10 cellular contexts compared by ENCODE assay signal in genomic region chr11:126080206-126080941, GRCh38. TPM values are rescaled to one million over a fixed set of nuclear protein-coding genes. Genes with fewer than 3 reads are reported as not detected.
A peak's percentile ranks its signal among the peaks of the same experiment; 100 is the strongest.
DNase-seq lines count a peak whose midpoint lies in the region; ATAC-seq and TF ChIP-seq lines count a peak whose summit lies in the region.
"Had no signal": no experiment of that assay in that cellular context is flagged by ENCODE, and none has a peak within 500 bp of the region (broad histone marks: within the 10 kb centered on the region; RNA-seq: fewer than 3 reads in every experiment).

No MANE protein-coding gene starts in this region.

- H3K27ac Mint-ChIP-seq in WTC11: peak overlapping the region; percentile 65
- no peak overlapping the region for H3K27ac Mint-ChIP-seq in activated naive CD4-positive, alpha-beta T cell treated with anti-CD3 and anti-CD28 coated beads for 36 hours
- H3K27ac Mint-ChIP-seq: CD14-positive monocyte; stimulated activated naive B cell treated with anti-CD40 and anti-IgM and Interleukin-4, amounts not matched to agents 10 μg/mL and 1 μg/mL and 100 μg/mL, for 72 hours had no signal

- intact Hi-C loops in activated naive CD4-positive, alpha-beta T cell treated with anti-CD3 and anti-CD28 coated beads for 36 hours (cut with micrococcal nuclease): no loop called here

- H3K4me3 ChIP-seq in HUES64 (ENCODE audit: low read length): no peak overlapping the region; the same call in 1 of the 2 replicates
- H3K4me3 ChIP-seq in mesodermal cell (ENCODE audit: extremely low read depth, insufficient read depth, low read length, poor library complexity, severe bottlenecking): no peak overlapping the region

- peaks cover 66% of the 10 kb centered on the region for H3K4me1 Mint-ChIP-seq in WTC11
- peaks cover 24% of the 10 kb centered on the region for H3K4me1 Mint-ChIP-seq in activated naive CD4-positive, alpha-beta T cell treated with anti-CD3 and anti-CD28 coated beads for 36 hours (ENCODE audit: low read depth)
- H3K4me1 Mint-ChIP-seq: CD14-positive monocyte; stimulated activated naive B cell treated with anti-CD40 and anti-IgM and Interleukin-4, amounts not matched to agents 10 μg/mL and 1 μg/mL and 100 μg/mL, for 72 hours had no signal

- H3K36me3 Mint-ChIP-seq in WTC11: no peaks in the 10 kb centered on the region
- no peaks in the 10 kb centered on the region for H3K36me3 Mint-ChIP-seq in activated naive CD4-positive, alpha-beta T cell treated with anti-CD3 and anti-CD28 coated beads for 36 hours (ENCODE audit: low read depth)
- H3K36me3 Mint-ChIP-seq: CD14-positive monocyte; stimulated activated naive B cell treated with anti-CD40 and anti-IgM and Interleukin-4, amounts not matched to agents 10 μg/mL and 1 μg/mL and 100 μg/mL, for 72 hours had no signal

- H3K4me1 ChIP-seq in HUES64 (ENCODE audit: insufficient read depth, low read length): peaks cover 58% of the 10 kb centered on the region
- peaks cover 18% of the 10 kb centered on the region for H3K4me1 ChIP-seq in mesodermal cell (ENCODE audit: control insufficient read depth, insufficient read depth, low read length, poor library complexity, severe bottlenecking)

- no peaks in the 10 kb centered on the region for H3K27me3 ChIP-seq in HUES64 (ENCODE audit: insufficient read depth, low read length)

- H3K27me3 Mint-ChIP-seq in WTC11 (ENCODE audit: low read depth): peaks cover 7% of the 10 kb centered on the region; the same call in 1 of the 2 replicates
- no peaks in the 10 kb centered on the region for H3K27me3 Mint-ChIP-seq in activated naive CD4-positive, alpha-beta T cell treated with anti-CD3 and anti-CD28 coated beads for 36 hours (ENCODE audit: low read depth)

- TF ChIP-seq CTCF in WTC11 (IDR thresholded peaks at IDR 0.05) (no peak), GM13976 (IDR thresholded peaks at IDR 0.05; ENCODE audit: borderline replicate concordance, control extremely low read depth, extremely low read depth, insufficient read depth, missing control alignments) (no peak)

- H3K9me3 Mint-ChIP-seq in WTC11: no peaks in the 10 kb centered on the region
- H3K9me3 Mint-ChIP-seq in activated naive CD4-positive, alpha-beta T cell treated with anti-CD3 and anti-CD28 coated beads for 36 hours: no peaks in the 10 kb centered on the region
- H3K9me3 Mint-ChIP-seq: stimulated activated naive B cell treated with anti-CD40 and anti-IgM and Interleukin-4, amounts not matched to agents 10 μg/mL and 1 μg/mL and 100 μg/mL, for 72 hours had no signal

- H3K36me3 ChIP-seq in HUES64 (ENCODE audit: insufficient read depth, low read length) (no peaks in the 10 kb centered on the region), mesodermal cell (ENCODE audit: control insufficient read depth, insufficient read depth, low read length) (no peaks in the 10 kb centered on the region)

- CTCF ChIA-PET in WTC11 (lab: Charles Lee): interaction anchor here (1.8 to 2.2 kb wide), 2 partner anchors 18 to 137 kb away, joined by 6 to 15 read pairs; partner anchors contain the start of gene CDON
- CTCF ChIA-PET in activated naive CD4-positive, alpha-beta T cell treated with anti-CD3 and anti-CD28 coated beads for 36 hours (lab: Charles Lee): interaction anchor here (0.6 to 0.9 kb wide), 2 partner anchors 11 to 192 kb away, joined by 3 read pairs; no protein-coding TSS in a partner anchor

- peak overlapping the region; percentile 61 for H3K27ac ChIP-seq in HUES64 (ENCODE audit: low read depth, low read length)
- H3K27ac ChIP-seq in mesodermal cell (ENCODE audit: low read depth, low read length, severe bottlenecking): peak overlapping the region; percentile 86

- DNase-seq in AG20443 (ENCODE audit: low spot score) (peak; percentile 30), WTC11 (ENCODE audit: low spot score) (no peak), AG08396 (ENCODE audit: low spot score) (no peak), GM13976 (ENCODE audit: low spot score) (no peak)
- DNase-seq in activated naive CD4-positive, alpha-beta T cell treated with anti-CD3 and anti-CD28 coated beads for 36 hours: no peak
- DNase-seq: stimulated activated naive B cell treated with anti-CD40 and anti-IgM and Interleukin-4, amounts not matched to agents 10 μg/mL and 1 μg/mL and 100 μg/mL, for 72 hours had no signal

- peak overlapping the region; percentile 33; the same call in 1 of the 2 replicates for H3K9ac ChIP-seq in HUES64 (ENCODE audit: low read depth, low read length)

- peak; percentile 8; the same call in 1 of the 2 replicates for ATAC-seq in WTC11
- no peak for ATAC-seq in HG03039 (IDR thresholded peaks at IDR 0.05; ENCODE audit: unreplicated experiment)
- ATAC-seq: stimulated activated naive B cell treated with anti-CD40 and anti-IgM and Interleukin-4, amounts not matched to agents 10 μg/mL and 1 μg/mL and 100 μg/mL, for 72 hours had no signal

- no peak overlapping the region for H3K4me3 Mint-ChIP-seq in WTC11
- H3K4me3 Mint-ChIP-seq in activated naive CD4-positive, alpha-beta T cell treated with anti-CD3 and anti-CD28 coated beads for 36 hours: no peak overlapping the region
- H3K4me3 Mint-ChIP-seq: CD14-positive monocyte; stimulated activated naive B cell treated with anti-CD40 and anti-IgM and Interleukin-4, amounts not matched to agents 10 μg/mL and 1 μg/mL and 100 μg/mL, for 72 hours had no signal

- H3K9me3 ChIP-seq in HUES64 (ENCODE audit: insufficient read depth, low read depth, low read length) (no peaks in the 10 kb centered on the region), mesodermal cell (ENCODE audit: control insufficient read depth, low read length) (no peaks in the 10 kb centered on the region)

- WGBS in HUES64: 63% methylated on average over 8 of the region's 8 CpGs
- WGBS in mesodermal cell (ENCODE audit: insufficient coverage in 2 of 2), 2 experiments: 55 to 56% methylated on average over 6 of the region's 8 CpGs

- POLR2A ChIA-PET in WTC11 (lab: Charles Lee): no interaction called here

- in situ Hi-C loops in GM13976 (cut with MboI; ENCODE audit: low sequenced_read_pairs, unreplicated experiment): no loop called here

TF ChIP-seq in WTC11, 78 proteins besides CTCF, POLR2A, EP300 and RAD21 (continues in another document):
- no peak for TF ChIP-seq NR2C2 (CRISPR knock-in tag; IDR thresholded peaks at IDR 0.05)
- TF ChIP-seq USF1 (CRISPR knock-in tag; IDR thresholded peaks at IDR 0.05): no peak
- no peak for TF ChIP-seq IRF2 (CRISPR knock-in tag; IDR thresholded peaks at IDR 0.05; ENCODE audit: borderline replicate concordance, low read depth)
- no peak for TF ChIP-seq ATF6 (CRISPR knock-in tag; IDR thresholded peaks at IDR 0.05)
- no peak for TF ChIP-seq ESRRA (CRISPR knock-in tag; IDR thresholded peaks at IDR 0.05; ENCODE audit: borderline replicate concordance)
- TF ChIP-seq, protein P1, sequence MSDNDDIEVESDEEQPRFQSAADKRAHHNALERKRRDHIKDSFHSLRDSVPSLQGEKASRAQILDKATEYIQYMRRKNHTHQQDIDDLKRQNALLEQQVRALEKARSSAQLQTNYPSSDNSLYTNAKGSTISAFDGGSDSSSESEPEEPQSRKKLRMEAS (CRISPR knock-in tag; IDR thresholded peaks at IDR 0.05): no peak
- TF ChIP-seq, protein P2, sequence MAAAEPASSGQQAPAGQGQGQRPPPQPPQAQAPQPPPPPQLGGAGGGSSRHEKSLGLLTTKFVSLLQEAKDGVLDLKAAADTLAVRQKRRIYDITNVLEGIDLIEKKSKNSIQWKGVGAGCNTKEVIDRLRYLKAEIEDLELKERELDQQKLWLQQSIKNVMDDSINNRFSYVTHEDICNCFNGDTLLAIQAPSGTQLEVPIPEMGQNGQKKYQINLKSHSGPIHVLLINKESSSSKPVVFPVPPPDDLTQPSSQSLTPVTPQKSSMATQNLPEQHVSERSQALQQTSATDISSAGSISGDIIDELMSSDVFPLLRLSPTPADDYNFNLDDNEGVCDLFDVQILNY (CRISPR knock-in tag; IDR thresholded peaks at IDR 0.05): no peak
- no peak for TF ChIP-seq GABPB1 (CRISPR knock-in tag; IDR thresholded peaks at IDR 0.05)
- TF ChIP-seq RELA (CRISPR knock-in tag; IDR thresholded peaks at IDR 0.05; ENCODE audit: borderline replicate concordance): no peak

RNA-seq across cellular contexts. Expression of gene CDON, which starts 17.7 kb away (rescaled TPM):
- polyA plus RNA-seq in HUES64 (2013, experiment 1 of 2): 14.9 TPM
- polyA plus RNA-seq in HUES64 (2013, experiment 2 of 2): 21.2 TPM
- 33.0 to 34.1 TPM (median 33.3 TPM) in 3 replicates for total RNA-seq in WTC11 (2021)
- 13.9 TPM for polyA plus RNA-seq in mesodermal cell (2013, experiment 1 of 2)
- polyA plus RNA-seq in mesodermal cell (2013, experiment 2 of 2): 14.9 TPM
- 1 to 10 TPM; 2.6 to 3.5 TPM for total RNA-seq in activated naive CD4-positive, alpha-beta T cell treated with anti-CD3 and anti-CD28 coated beads for 36 hours
- polyA plus RNA-seq: CD14-positive monocyte had no signal
